Comparison of ENCODE assay signal across 25 cellular contexts in the genomic region with DNA sequence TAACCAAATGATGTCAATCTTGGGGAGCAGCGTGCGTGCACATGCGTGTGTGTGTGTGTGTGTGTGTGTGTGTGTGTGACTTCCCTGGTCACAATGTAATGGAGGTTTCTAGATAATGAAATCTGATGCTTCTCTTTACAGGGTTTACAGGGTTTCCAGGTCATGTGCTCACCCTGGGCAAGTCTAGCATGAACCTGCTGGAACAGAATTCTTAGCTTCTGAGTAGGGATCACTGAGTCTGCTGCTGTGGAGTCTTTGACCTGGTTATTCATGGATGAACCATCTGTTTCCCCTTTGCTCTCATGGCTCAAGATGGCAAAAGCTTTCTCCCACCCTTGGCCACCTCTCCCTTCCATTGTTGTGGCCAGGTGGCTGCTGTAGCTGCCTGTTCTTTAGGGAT.
A peak's percentile ranks its signal among the peaks of the same experiment; 100 is the strongest.
DNase-seq lines count a peak whose midpoint lies in the region; ATAC-seq and TF ChIP-seq lines count a peak whose summit lies in the region.
"Had no signal": no experiment of that assay in that cellular context is flagged by ENCODE, and none has a peak within 500 bp of the region (broad histone marks: within the 10 kb centered on the region; RNA-seq: fewer than 3 reads in every experiment).

No MANE protein-coding gene starts in this region.

- H3K27me3 ChIP-seq in BLaER1: no peaks in the 10 kb centered on the region
- H3K27me3 ChIP-seq in trophoblast cell (ENCODE audit: insufficient read depth, low read length): no peaks in the 10 kb centered on the region
- H3K27me3 ChIP-seq: SJSA1 had no signal

- H3K4me2 ChIP-seq in BLaER1: peak overlapping the region; percentile 42
- H3K4me2 ChIP-seq in trophoblast cell (ENCODE audit: low read length): no peak overlapping the region
- H3K4me2 ChIP-seq: A549 had no signal

- no peak overlapping the region for H2AK5ac ChIP-seq in trophoblast cell (ENCODE audit: low read length)

- H3K79me1 ChIP-seq in trophoblast cell (ENCODE audit: low read length): peaks cover 2% of the 10 kb centered on the region

- ATAC-seq in activated T-helper 17 cell treated with anti-CD3 and anti-CD28 coated beads, Interleukin-2, amount 50 U/mL, for 72 hours (replicated peaks): no peak
- ATAC-seq in naive thymus-derived CD8-positive, alpha-beta T cell: no peak
- ATAC-seq in GM18868 (IDR thresholded peaks at IDR 0.05; ENCODE audit: unreplicated experiment): no peak
- ATAC-seq: A549; CD8-positive, alpha-beta T cell; GM12878 had no signal

- in situ Hi-C loops in G401 (cut with HindIII; ENCODE audit: low sequenced_read_pairs): no loop called here

- H2BK5ac ChIP-seq in trophoblast cell (ENCODE audit: low read depth, low read length, poor library complexity): no peak overlapping the region

- H3K14ac ChIP-seq in trophoblast cell (ENCODE audit: low read length): peak overlapping the region; percentile 34

- H3K18ac ChIP-seq in trophoblast cell (ENCODE audit: low read length): no peak overlapping the region

- no peak for TF ChIP-seq CTCF in epithelial cell of esophagus (IDR thresholded peaks at IDR 0.05; ENCODE audit: insufficient read depth, low read depth, low read length, missing control alignments)

- H4K91ac ChIP-seq in trophoblast cell (ENCODE audit: low read depth, low read length): no peak overlapping the region

- no peak overlapping the region for H2BK120ac ChIP-seq in trophoblast cell (ENCODE audit: insufficient read depth, low read length, poor library complexity)

- no peak overlapping the region for H2AFZ ChIP-seq in trophoblast cell (ENCODE audit: insufficient read depth, low read length, poor library complexity)

- H3K27me3 Mint-ChIP-seq in activated T-helper 17 cell treated with anti-CD3 and anti-CD28 coated beads, Interleukin-2, amount 50 U/mL, for 72 hours: peaks cover 5% of the 10 kb centered on the region
- peaks cover 0 to 7% (median 0%) of the 10 kb centered on the region in 5 donors for H3K27me3 Mint-ChIP-seq in naive thymus-derived CD8-positive, alpha-beta T cell

- H3K4me1 ChIP-seq in BLaER1 (peaks cover 47% of the 10 kb centered on the region), trophoblast cell (ENCODE audit: control insufficient read depth in 1 of 2, insufficient read depth in 2 of 2, low read length in 2 of 2) (peaks cover 0 to 15% of the 10 kb centered on the region in 2 experiments)
- H3K4me1 ChIP-seq: Caco-2, SJSA1 had no signal

- WGBS in trophoblast cell (ENCODE audit: extremely low coverage, insufficient coverage, insufficient read length): no CpG with 5 or more reads among the region's 3 CpGs

- no peak overlapping the region for H3K23ac ChIP-seq in trophoblast cell (ENCODE audit: low read length)

- H3K36me3 ChIP-seq in BLaER1 (no peaks in the 10 kb centered on the region), trophoblast cell (ENCODE audit: control insufficient read depth in 1 of 2, insufficient read depth in 2 of 2, low read length in 2 of 2) (no peaks in the 10 kb centered on the region)
- H3K36me3 ChIP-seq: SJSA1 had no signal

- no peaks in the 10 kb centered on the region for H3K9me3 Mint-ChIP-seq in activated T-helper 17 cell treated with anti-CD3 and anti-CD28 coated beads, Interleukin-2, amount 50 U/mL, for 72 hours
- no peaks in the 10 kb centered on the region for H3K9me3 Mint-ChIP-seq in naive thymus-derived CD8-positive, alpha-beta T cell
- H3K9me3 Mint-ChIP-seq: CD8-positive, alpha-beta T cell had no signal

- H3K4me3 Mint-ChIP-seq in activated T-helper 17 cell treated with anti-CD3 and anti-CD28 coated beads, Interleukin-2, amount 50 U/mL, for 72 hours: no peak overlapping the region
- H3K4me3 Mint-ChIP-seq in naive thymus-derived CD8-positive, alpha-beta T cell: no peak overlapping the region
- H3K4me3 Mint-ChIP-seq: CD8-positive, alpha-beta T cell had no signal

- POLR2A ChIA-PET in naive thymus-derived CD8-positive, alpha-beta T cell (lab: Charles Lee): no interaction called here

- no peak overlapping the region for H4K12ac ChIP-seq in trophoblast cell (ENCODE audit: low read depth, low read length)

- no peaks in the 10 kb centered on the region for H3K79me2 ChIP-seq in trophoblast cell (ENCODE audit: control insufficient read depth, insufficient read depth, low read length, poor library complexity)

- no peaks in the 10 kb centered on the region for H3K36me3 Mint-ChIP-seq in activated T-helper 17 cell treated with anti-CD3 and anti-CD28 coated beads, Interleukin-2, amount 50 U/mL, for 72 hours (ENCODE audit: low read depth)
- H3K36me3 Mint-ChIP-seq in naive thymus-derived CD8-positive, alpha-beta T cell: no peaks in the 10 kb centered on the region
- H3K36me3 Mint-ChIP-seq: CD8-positive, alpha-beta T cell had no signal

- no peak overlapping the region for H4K8ac ChIP-seq in trophoblast cell (ENCODE audit: low read depth, low read length)

- H3K27ac ChIP-seq in BLaER1 (no peak overlapping the region), trophoblast cell (ENCODE audit: low read depth, low read length) (no peak overlapping the region)
- H3K27ac ChIP-seq: A549, C4-2B, SJSA1 had no signal

- H3K9ac ChIP-seq in BLaER1 (no peak overlapping the region), trophoblast cell (ENCODE audit: low read length) (no peak overlapping the region)

- no peaks in the 10 kb centered on the region for H3K4me1 Mint-ChIP-seq in activated T-helper 17 cell treated with anti-CD3 and anti-CD28 coated beads, Interleukin-2, amount 50 U/mL, for 72 hours
- peaks cover 0 to 7% (median 5%) of the 10 kb centered on the region in 4 donors for H3K4me1 Mint-ChIP-seq in naive thymus-derived CD8-positive, alpha-beta T cell

- H3K27ac Mint-ChIP-seq in activated T-helper 17 cell treated with anti-CD3 and anti-CD28 coated beads, Interleukin-2, amount 50 U/mL, for 72 hours: no peak overlapping the region
- no peak overlapping the region for H3K27ac Mint-ChIP-seq in naive thymus-derived CD8-positive, alpha-beta T cell
- H3K27ac Mint-ChIP-seq: CD8-positive, alpha-beta T cell had no signal

- no peaks in the 10 kb centered on the region for H3K9me3 ChIP-seq in BLaER1
- no peaks in the 10 kb centered on the region for H3K9me3 ChIP-seq in trophoblast cell (ENCODE audit: insufficient read depth, low read depth, low read length)
- H3K9me3 ChIP-seq: A549, Caco-2, SJSA1 had no signal

- no peak overlapping the region for H3K4me3 ChIP-seq in BLaER1
- H3K4me3 ChIP-seq in epithelial cell of esophagus (ENCODE audit: low read length): no peak overlapping the region
- H3K4me3 ChIP-seq in trophoblast cell (ENCODE audit: low read depth, low read length): no peak overlapping the region
- H3K4me3 ChIP-seq: A549, GM12878, SJSA1 had no signal

- H2BK12ac ChIP-seq in trophoblast cell (ENCODE audit: low read length): no peak overlapping the region

- DNase-seq in G401 (ENCODE audit: low spot score) (peak; percentile 17), epithelial cell of esophagus (ENCODE audit: low read depth) (peak; percentile 30), trophoblast cell (no peak)
- no peak for DNase-seq in naive thymus-derived CD8-positive, alpha-beta T cell
- DNase-seq: AML-193; Caco-2; CD8-positive, alpha-beta T cell; GDM1; GOT3; IMR-90; NCI-H1092; NCI-H1417 treated with DMSO at 0.1 percent for 48 hours; NCI-H1694 treated with DMSO at 0.1 percent for 48 hours; NCI-H2081; NCI-H446 treated with DMSO at 0.1 percent for 48 hours; NCI-H69; Right ventricle myocardium superior; RPMI8226 had no signal

- no peaks in the 10 kb centered on the region for H4K20me1 ChIP-seq in BLaER1

- no peak overlapping the region for H3K4ac ChIP-seq in trophoblast cell (ENCODE audit: low read depth, low read length)

Comparison
In these comparisons a context has a peak if more than half of its experiments do, and no peak if none do; other contexts are left out.
1. DNase-seq: peak in G401 (single experiment) and epithelial cell of esophagus (single experiment); none in trophoblast cell (0 of 2) and naive thymus-derived CD8-positive, alpha-beta T cell (0 of 10).